Comparison of ENCODE assay signal across 23 cellular contexts in the genomic region with DNA sequence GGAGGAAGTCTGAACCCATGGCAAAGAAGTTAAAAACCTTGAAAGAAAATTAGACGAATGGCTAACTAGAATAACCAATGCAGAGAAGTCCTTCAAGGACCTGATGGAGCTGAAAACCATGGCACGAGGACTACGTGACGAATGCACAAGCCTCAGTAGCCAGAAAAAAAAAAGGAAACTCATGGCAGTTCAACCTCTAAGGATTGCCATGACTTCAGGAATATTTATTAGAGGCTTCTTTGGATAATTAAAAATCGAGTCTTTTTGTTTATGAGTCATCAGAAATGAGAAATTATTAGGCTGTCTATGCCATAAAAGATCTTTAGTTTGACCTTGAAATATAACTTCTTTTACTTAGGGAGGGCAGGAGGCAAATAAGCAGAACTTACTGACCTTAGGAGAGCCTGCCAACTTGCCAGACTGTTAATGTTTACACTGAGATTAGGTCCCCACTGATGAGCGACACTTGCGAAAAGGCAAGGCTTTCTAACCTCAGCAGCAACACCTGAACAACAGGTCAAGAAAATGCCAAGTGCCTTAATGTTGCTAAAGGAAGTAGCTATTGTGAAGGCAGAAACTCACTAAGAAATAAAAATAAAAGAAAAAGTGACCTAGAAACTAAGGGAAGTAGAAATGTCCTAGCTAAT.
"Had no signal": no experiment of that assay in that cellular context is flagged by ENCODE, and none has a peak within 500 bp of the region (broad histone marks: within the 10 kb centered on the region; RNA-seq: fewer than 3 reads in every experiment).

No MANE protein-coding gene starts in this region.

- H3K27ac ChIP-seq: dorsolateral prefrontal cortex, epithelial cell of prostate, esophagus muscularis mucosa, foreskin keratinocyte, gastroesophageal sphincter, heart left ventricle, hepatocyte, left lung, neural progenitor cell, prostate gland, skin epidermis, suprapubic skin, vagina had no signal

- H3K27me3 ChIP-seq: esophagus muscularis mucosa, gastroesophageal sphincter, heart left ventricle, hepatocyte, left lung, neural progenitor cell, suprapubic skin, vagina had no signal

- H3K9ac ChIP-seq: neural progenitor cell had no signal

- DNase-seq: dorsolateral prefrontal cortex; effector CD4-positive, alpha-beta T cell; foreskin keratinocyte; heart left ventricle; left cardiac atrium; left lung; mesenchymal stem cell; midbrain; naive thymus-derived CD4-positive, alpha-beta T cell; right cardiac atrium; stimulated activated CD4-positive, alpha-beta T cell treated with anti-CD3 and anti-CD28 coated beads, Interleukin-15, amount 100 ng/mL, for 24 hours; stimulated activated CD4-positive, alpha-beta T cell treated with anti-CD3 and anti-CD28 coated beads, Interleukin-2, amount 100 ng/mL, for 48 hours; stimulated activated naive B cell treated with anti-CD40 and anti-IgM and Interleukin-4, amounts not matched to agents 10 μg/mL and 1 μg/mL and 100 μg/mL, for 72 hours; trophoblast cell had no signal

- H3K4me2 ChIP-seq: hepatocyte, neural progenitor cell had no signal

- H3K4me1 ChIP-seq: foreskin keratinocyte, gastroesophageal sphincter, heart left ventricle, left lung, neural progenitor cell, prostate gland, suprapubic skin, vagina had no signal

- H3K9me3 ChIP-seq: gastroesophageal sphincter, left lung, prostate gland, suprapubic skin, vagina had no signal

- ATAC-seq: foreskin keratinocyte; gastroesophageal sphincter; heart left ventricle; left cardiac atrium; left lung; naive thymus-derived CD4-positive, alpha-beta T cell; right cardiac atrium; stimulated activated naive B cell treated with anti-CD40 and anti-IgM and Interleukin-4, amounts not matched to agents 10 μg/mL and 1 μg/mL and 100 μg/mL, for 72 hours had no signal

- H3K4me3 ChIP-seq: dorsolateral prefrontal cortex, esophagus muscularis mucosa, gastroesophageal sphincter, heart left ventricle, hepatocyte, left lung, neural progenitor cell, prostate gland, skin epidermis, suprapubic skin, vagina had no signal

- H3K36me3 ChIP-seq: esophagus muscularis mucosa, gastroesophageal sphincter, heart left ventricle, left lung, neural progenitor cell, prostate gland, suprapubic skin, vagina had no signal

- H3K79me2 ChIP-seq: hepatocyte had no signal
